18 cellular contexts compared by ENCODE assay signal in the genomic region with DNA sequence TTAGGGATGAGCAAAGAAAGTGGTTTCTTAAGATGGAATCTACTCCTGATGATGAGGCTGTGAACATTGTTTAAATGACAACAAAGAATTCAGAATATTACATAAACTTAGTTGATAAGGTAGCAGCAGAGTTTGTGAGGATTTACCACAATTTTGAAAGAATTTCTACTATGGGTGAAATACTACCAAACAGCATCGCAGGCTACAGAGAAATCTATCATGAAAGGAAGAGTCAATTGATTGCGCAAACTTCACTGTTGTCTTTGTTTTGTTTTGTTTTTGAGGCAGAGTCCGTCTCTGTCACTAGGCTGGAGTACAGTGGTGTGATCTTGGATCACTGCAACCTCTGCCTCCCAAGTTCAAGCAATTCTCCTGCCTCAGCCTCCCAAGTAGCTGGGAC.
DNase-seq lines count a peak whose midpoint lies in the region; ATAC-seq, FAIRE-seq and TF ChIP-seq lines count a peak whose summit lies in the region.
"Had no signal": no experiment of that assay in that cellular context is flagged by ENCODE, and none has a peak within 500 bp of the region (broad histone marks: within the 10 kb centered on the region; RNA-seq: fewer than 3 reads in every experiment).

No MANE protein-coding gene starts in this region.

- no TSS peak for BruUV-seq in HepG2 (replicated peaks; lab: Mats Ljungman, UMichigan)

- TF ChIP-seq RAD21 in HepG2 (CRISPR knock-in tag; IDR thresholded peaks at IDR 0.05) = no peak

- in situ Hi-C loops in HepG2 (cut with HindIII; ENCODE audit: extremely low pct_ligation_motif_present, low pct_unique_long_range_greater_than_20kb) = no loop called here

- CTCF ChIA-PET in HepG2 (lab: Yijun Ruan, JAX; ENCODE audit: low intra/inter-chr PET ratio, low total read pairs) = no interaction called here

- intact Hi-C loops in HepG2 (cut with micrococcal nuclease; ENCODE audit: unreplicated experiment) (no loop called here), right lobe of liver (cut with DNase I) (no loop called here), colonic mucosa (cut with DNase I) (no loop called here)

- H3K36me3 ChIP-seq in HepG2 (replicated peaks in 1 of 2; ENCODE audit: control insufficient read depth in 1 of 2, insufficient read depth in 2 of 2, low read length in 2 of 2) = no peaks in the 10 kb centered on the region
- no peaks in the 10 kb centered on the region for H3K36me3 ChIP-seq in right lobe of liver
- no peaks in the 10 kb centered on the region for H3K36me3 ChIP-seq in Peyer's patch
- no peaks in the 10 kb centered on the region for H3K36me3 ChIP-seq in hepatocyte (replicated peaks; ENCODE audit: insufficient read depth, low read depth)
- no peaks in the 10 kb centered on the region for H3K36me3 ChIP-seq in colonic mucosa
- H3K36me3 ChIP-seq: BLaER1 treated with 17β-estradiol and CSF1 and Interleukin-3, amounts not matched to agents 10 nM and 100 nM had no signal

- WGBS in HepG2 (ENCODE audit: low lambda C conversion rate) = 38% methylated on average over 3 of the region's 3 CpGs
- 52% methylated on average over 3 of the region's 3 CpGs for WGBS in right lobe of liver (ENCODE audit: insufficient coverage, low coverage, low lambda C conversion rate, missing lambda C conversion rate)
- WGBS in hepatocyte (ENCODE audit: low lambda C conversion rate, missing lambda C conversion rate) = 95% methylated on average over 3 of the region's 3 CpGs

- H3K27ac ChIP-seq in HepG2 (ENCODE audit: extremely low read length, insufficient read depth, low read length) (no peak overlapping the region), right lobe of liver (no peak overlapping the region), Peyer's patch (peak overlapping the region in 3 of 4 donors; percentile 52 to 91 (median 91)), hepatocyte (peak overlapping the region; percentile 82), colonic mucosa (no peak overlapping the region)
- H3K27ac ChIP-seq: BLaER1 treated with 17β-estradiol and CSF1 and Interleukin-3, amounts not matched to agents 10 nM and 100 nM had no signal

- H3K9me2 ChIP-seq in hepatocyte (replicated peaks; ENCODE audit: insufficient read depth) = no peaks in the 10 kb centered on the region

- no peak for TF ChIP-seq CTCF in HepG2 (CRISPR knock-in tag; IDR thresholded peaks at IDR 0.05)
- no peak for TF ChIP-seq CTCF in right lobe of liver (IDR thresholded peaks at IDR 0.05)
- TF ChIP-seq CTCF in Peyer's patch (IDR thresholded peaks at IDR 0.05) = no peak
- no peak for TF ChIP-seq CTCF in hepatocyte (IDR thresholded peaks at IDR 0.05; ENCODE audit: poor library complexity)
- TF ChIP-seq CTCF in colonic mucosa (IDR thresholded peaks at IDR 0.05) = no peak

- H3K4me1 ChIP-seq in HepG2 (ENCODE audit: insufficient read depth, low read length) (peaks cover 33% of the 10 kb centered on the region), right lobe of liver (no peaks in the 10 kb centered on the region), Peyer's patch (peaks cover 0 to 35% (median 0%) of the 10 kb centered on the region in 4 donors), hepatocyte (ENCODE audit: insufficient read depth) (peaks cover 24% of the 10 kb centered on the region), colonic mucosa (peaks cover 13% of the 10 kb centered on the region)
- H3K4me1 ChIP-seq: BLaER1 treated with 17β-estradiol and CSF1 and Interleukin-3, amounts not matched to agents 10 nM and 100 nM had no signal

- ATAC-seq in HepG2 (no peak), right lobe of liver (no peak)
- ATAC-seq: CD8-positive, alpha-beta T cell had no signal

- H4K20me1 ChIP-seq in HepG2 (ENCODE audit: insufficient read depth, low read length) (no peaks in the 10 kb centered on the region), hepatocyte (ENCODE audit: insufficient read depth, poor library complexity, severe bottlenecking) (no peaks in the 10 kb centered on the region)

- H3K9me3 ChIP-seq in HepG2 (ENCODE audit: low read length) (no peaks in the 10 kb centered on the region), right lobe of liver (no peaks in the 10 kb centered on the region), Peyer's patch (no peaks in the 10 kb centered on the region), hepatocyte (ENCODE audit: low read depth) (no peaks in the 10 kb centered on the region), colonic mucosa (no peaks in the 10 kb centered on the region)

- H3K79me2 ChIP-seq in HepG2 (ENCODE audit: insufficient read depth, low read length) = no peaks in the 10 kb centered on the region
- no peaks in the 10 kb centered on the region for H3K79me2 ChIP-seq in hepatocyte

- H2AFZ ChIP-seq in HepG2 (ENCODE audit: low read length) (no peak overlapping the region), hepatocyte (no peak overlapping the region)

- H3K27me3 ChIP-seq in HepG2 (ENCODE audit: control insufficient read depth in 1 of 2, insufficient read depth in 2 of 2, low read length in 2 of 2) = peaks cover 2 to 24% of the 10 kb centered on the region in 2 experiments; a peak in 3 of 5 replicates
- no peaks in the 10 kb centered on the region for H3K27me3 ChIP-seq in right lobe of liver
- no peaks in the 10 kb centered on the region for H3K27me3 ChIP-seq in Peyer's patch
- no peaks in the 10 kb centered on the region for H3K27me3 ChIP-seq in hepatocyte
- no peaks in the 10 kb centered on the region for H3K27me3 ChIP-seq in colonic mucosa

- DNase-seq in HepG2 (ENCODE audit: low spot score) = no peak
- DNase-seq in right lobe of liver = no peak
- DNase-seq in Peyer's patch = no peak
- DNase-seq in hepatocyte (ENCODE audit: low spot score) = no peak
- no peak for DNase-seq in NCI-H2227 treated with DMSO at 0.1 percent for 48 hours (lab: John Stamatoyannopoulos, UW)
- DNase-seq in ecto neural progenitor cell (ENCODE audit: low spot score) = no peak
- no peak for DNase-seq in colonic mucosa
- no peak for DNase-seq in effector CD8-positive, alpha-beta T cell (lab: John Stamatoyannopoulos, UW)
- DNase-seq: 8988T; CD8-positive, alpha-beta T cell; DMS79; GDM1; GOT3; H9 had no signal

- TF ChIP-seq EP300 in HepG2 (IDR thresholded peaks at IDR 0.05; ENCODE audit: low read depth in 2 of 2, low read length in 2 of 2) (no peak), HepG2 (CRISPR knock-in tag; IDR thresholded peaks at IDR 0.05; ENCODE audit: borderline replicate concordance) (no peak)

- POLR2A ChIA-PET in HepG2 (lab: Yijun Ruan, JAX) = no interaction called here

- H3K9ac ChIP-seq in HepG2 (ENCODE audit: insufficient read depth, low read depth, low read length) (no peak overlapping the region), colonic mucosa (ENCODE audit: low read depth in 2 of 2, low read length in 2 of 2) (no peak overlapping the region)
- H3K9ac ChIP-seq: BLaER1 treated with 17β-estradiol and CSF1 and Interleukin-3, amounts not matched to agents 10 nM and 100 nM had no signal

- TF ChIP-seq POLR2A in HepG2 (IDR thresholded peaks at IDR 0.05; ENCODE audit: insufficient read depth in 1 of 2, low read depth in 2 of 2, low read length in 2 of 2) = no peak
- TF ChIP-seq POLR2A in right lobe of liver (IDR thresholded peaks at IDR 0.05) = no peak
- TF ChIP-seq POLR2A in Peyer's patch (IDR thresholded peaks at IDR 0.05) = no peak

- no peak for FAIRE-seq in HepG2 (lab: Jason Lieb, UNC)
- FAIRE-seq: GM12892, GM18507, HTR-8/SVneo had no signal

- H3K4me3 ChIP-seq in HepG2 (replicated peaks in 1 of 3; ENCODE audit: insufficient read depth in 1 of 3, low read depth in 2 of 3, low read length in 3 of 3) (no peak overlapping the region), right lobe of liver (no peak overlapping the region), Peyer's patch (no peak overlapping the region), hepatocyte (no peak overlapping the region), colonic mucosa (no peak overlapping the region)
- H3K4me3 ChIP-seq: BLaER1 treated with 17β-estradiol and CSF1 and Interleukin-3, amounts not matched to agents 10 nM and 100 nM had no signal

- H3K4me2 ChIP-seq in HepG2 (ENCODE audit: low read depth, low read length) (no peak overlapping the region), hepatocyte (no peak overlapping the region)
- H3K4me2 ChIP-seq: BLaER1 treated with 17β-estradiol and CSF1 and Interleukin-3, amounts not matched to agents 10 nM and 100 nM had no signal

TF ChIP-seq in HepG2, 621 proteins besides CTCF, POLR2A, EP300 and RAD21 (continues in another document):
- TF ChIP-seq, protein P1, sequence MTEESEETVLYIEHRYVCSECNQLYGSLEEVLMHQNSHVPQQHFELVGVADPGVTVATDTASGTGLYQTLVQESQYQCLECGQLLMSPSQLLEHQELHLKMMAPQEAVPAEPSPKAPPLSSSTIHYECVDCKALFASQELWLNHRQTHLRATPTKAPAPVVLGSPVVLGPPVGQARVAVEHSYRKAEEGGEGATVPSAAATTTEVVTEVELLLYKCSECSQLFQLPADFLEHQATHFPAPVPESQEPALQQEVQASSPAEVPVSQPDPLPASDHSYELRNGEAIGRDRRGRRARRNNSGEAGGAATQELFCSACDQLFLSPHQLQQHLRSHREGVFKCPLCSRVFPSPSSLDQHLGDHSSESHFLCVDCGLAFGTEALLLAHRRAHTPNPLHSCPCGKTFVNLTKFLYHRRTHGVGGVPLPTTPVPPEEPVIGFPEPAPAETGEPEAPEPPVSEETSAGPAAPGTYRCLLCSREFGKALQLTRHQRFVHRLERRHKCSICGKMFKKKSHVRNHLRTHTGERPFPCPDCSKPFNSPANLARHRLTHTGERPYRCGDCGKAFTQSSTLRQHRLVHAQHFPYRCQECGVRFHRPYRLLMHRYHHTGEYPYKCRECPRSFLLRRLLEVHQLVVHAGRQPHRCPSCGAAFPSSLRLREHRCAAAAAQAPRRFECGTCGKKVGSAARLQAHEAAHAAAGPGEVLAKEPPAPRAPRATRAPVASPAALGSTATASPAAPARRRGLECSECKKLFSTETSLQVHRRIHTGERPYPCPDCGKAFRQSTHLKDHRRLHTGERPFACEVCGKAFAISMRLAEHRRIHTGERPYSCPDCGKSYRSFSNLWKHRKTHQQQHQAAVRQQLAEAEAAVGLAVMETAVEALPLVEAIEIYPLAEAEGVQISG (CRISPR knock-in tag; IDR thresholded peaks at IDR 0.05) = no peak
- TF ChIP-seq RFX1 (IDR thresholded peaks at IDR 0.05) = no peak
- no peak for TF ChIP-seq ZNF260 (CRISPR knock-in tag; IDR thresholded peaks at IDR 0.05; ENCODE audit: borderline replicate concordance, low read depth)
- no peak for TF ChIP-seq ZNF33A (CRISPR knock-in tag; IDR thresholded peaks at IDR 0.05; ENCODE audit: borderline replicate concordance)
- TF ChIP-seq FOXO4 (CRISPR knock-in tag; conservative IDR thresholded peaks at IDR 0.05) = no peak

Comparison
In these comparisons a context has a peak if more than half of its experiments do, and no peak if none do; other contexts are left out.
1. H3K27ac ChIP-seq: peak in Peyer's patch (3 of 4) and hepatocyte (single experiment); none in HepG2 (single experiment), right lobe of liver (0 of 3) and colonic mucosa (single experiment).